ENCODE assay signal across 20 cellular contexts in the genomic region with DNA sequence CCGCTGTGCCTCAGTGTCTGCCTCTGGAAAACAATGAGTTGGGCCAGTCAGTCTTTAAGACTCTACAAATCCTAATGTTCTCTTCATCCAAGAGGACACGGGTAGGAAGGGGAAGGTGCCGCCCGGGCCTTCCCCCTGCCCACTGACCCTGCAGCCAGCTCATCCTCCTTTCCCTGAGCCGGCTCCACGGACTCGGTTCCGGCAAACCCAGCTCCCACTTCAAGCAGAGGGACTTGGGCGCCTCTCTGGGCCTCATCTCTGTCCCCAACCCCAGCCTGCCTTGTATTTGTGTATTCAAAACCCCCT.
"Had no signal": no experiment of that assay in that cellular context is flagged by ENCODE, and none has a peak within 500 bp of the region (broad histone marks: within the 10 kb centered on the region; RNA-seq: fewer than 3 reads in every experiment).

No MANE protein-coding gene starts in this region.

- H3K36me3 Mint-ChIP-seq: activated naive CD4-positive, alpha-beta T cell treated with anti-CD3 and anti-CD28 coated beads, Interleukin-2, amount 10 ng/mL, durations not matched to agents 7 days and 5 days had no signal

- DNase-seq: activated CD4-positive, alpha-beta T cell treated with anti-CD3 and anti-CD28 coated beads, Interleukin-2, amount 50 U/mL, for 1 hour; activated CD4-positive, CD25-positive, alpha-beta regulatory T cell treated with anti-CD3 and anti-CD28 coated beads, Interleukin-2, amount 50 U/mL, for 72 hours; activated CD8-positive, alpha-beta memory T cell treated with anti-CD3 and anti-CD28 coated beads, Interleukin-2, amount 50 U/mL, for 4 hours; activated effector memory CD4-positive, alpha-beta T cell treated with Interleukin-2 at 50 U/mL for 16 hours; activated naive CD8-positive, alpha-beta T cell treated with anti-CD3 and anti-CD28 coated beads, Interleukin-2, amount 50 U/mL, for 24 hours; activated T-cell treated with anti-CD3 and anti-CD28 coated beads, Interleukin-2, amount 50 U/mL, for 4 hours; aorta; cortex of kidney; effector CD4-positive, alpha-beta T cell; left colon; stimulated activated CD4-positive, alpha-beta T cell treated with anti-CD3 and anti-CD28 coated beads, Interleukin-2, amount 100 ng/mL, for 24 hours; stimulated activated naive CD8-positive, alpha-beta T cell treated with anti-CD3 and anti-CD28 coated beads, Interleukin-15, Interleukin-2, amounts not matched to agents 100 U/mL and 50 U/mL, for 24 hours; T-helper 17 cell; tibial artery had no signal

- H3K9me3 Mint-ChIP-seq: activated naive CD4-positive, alpha-beta T cell treated with anti-CD3 and anti-CD28 coated beads, Interleukin-2, amount 10 ng/mL, durations not matched to agents 7 days and 5 days; activated naive CD8-positive, alpha-beta T cell treated with anti-CD3 and anti-CD28 coated beads, Interleukin-2, amount 50 U/mL, for 24 hours; activated T-cell treated with anti-CD3 and anti-CD28 coated beads, Interleukin-2, amount 50 U/mL, for 4 hours; central memory CD8-positive, alpha-beta T cell; nephron had no signal

- H3K4me1 Mint-ChIP-seq: activated naive CD4-positive, alpha-beta T cell treated with anti-CD3 and anti-CD28 coated beads, Interleukin-2, amount 10 ng/mL, durations not matched to agents 7 days and 5 days; central memory CD8-positive, alpha-beta T cell had no signal

- H3K27ac ChIP-seq: brain microvascular endothelial cell, tibial artery had no signal

- H3K9me3 ChIP-seq: tibial artery had no signal

- ATAC-seq: activated naive CD8-positive, alpha-beta T cell treated with anti-CD3 and anti-CD28 coated beads, Interleukin-2, amount 50 U/mL, for 24 hours; activated T-cell treated with anti-CD3 and anti-CD28 coated beads, Interleukin-2, amount 50 U/mL, for 4 hours; esophagus mucosa; stimulated activated naive CD8-positive, alpha-beta T cell treated with anti-CD3 and anti-CD28 coated beads, Interleukin-15, Interleukin-2, amounts not matched to agents 100 U/mL and 50 U/mL, for 24 hours; T-helper 17 cell had no signal

- H3K4me3 ChIP-seq: lung, tibial artery had no signal

- H3K36me3 ChIP-seq: brain microvascular endothelial cell, tibial artery had no signal

- H3K27ac Mint-ChIP-seq: activated naive CD4-positive, alpha-beta T cell treated with anti-CD3 and anti-CD28 coated beads, Interleukin-2, amount 10 ng/mL, durations not matched to agents 7 days and 5 days; activated naive CD8-positive, alpha-beta T cell treated with anti-CD3 and anti-CD28 coated beads, Interleukin-2, amount 50 U/mL, for 24 hours; T-helper 17 cell had no signal

- H3K4me3 Mint-ChIP-seq: activated naive CD4-positive, alpha-beta T cell treated with anti-CD3 and anti-CD28 coated beads, Interleukin-2, amount 10 ng/mL, durations not matched to agents 7 days and 5 days; activated naive CD8-positive, alpha-beta T cell treated with anti-CD3 and anti-CD28 coated beads, Interleukin-2, amount 50 U/mL, for 24 hours; activated T-cell treated with anti-CD3 and anti-CD28 coated beads, Interleukin-2, amount 50 U/mL, for 4 hours; central memory CD8-positive, alpha-beta T cell; nephron; T-helper 17 cell had no signal
